ENCODE assay signal across 2 cellular contexts in the genomic region with DNA sequence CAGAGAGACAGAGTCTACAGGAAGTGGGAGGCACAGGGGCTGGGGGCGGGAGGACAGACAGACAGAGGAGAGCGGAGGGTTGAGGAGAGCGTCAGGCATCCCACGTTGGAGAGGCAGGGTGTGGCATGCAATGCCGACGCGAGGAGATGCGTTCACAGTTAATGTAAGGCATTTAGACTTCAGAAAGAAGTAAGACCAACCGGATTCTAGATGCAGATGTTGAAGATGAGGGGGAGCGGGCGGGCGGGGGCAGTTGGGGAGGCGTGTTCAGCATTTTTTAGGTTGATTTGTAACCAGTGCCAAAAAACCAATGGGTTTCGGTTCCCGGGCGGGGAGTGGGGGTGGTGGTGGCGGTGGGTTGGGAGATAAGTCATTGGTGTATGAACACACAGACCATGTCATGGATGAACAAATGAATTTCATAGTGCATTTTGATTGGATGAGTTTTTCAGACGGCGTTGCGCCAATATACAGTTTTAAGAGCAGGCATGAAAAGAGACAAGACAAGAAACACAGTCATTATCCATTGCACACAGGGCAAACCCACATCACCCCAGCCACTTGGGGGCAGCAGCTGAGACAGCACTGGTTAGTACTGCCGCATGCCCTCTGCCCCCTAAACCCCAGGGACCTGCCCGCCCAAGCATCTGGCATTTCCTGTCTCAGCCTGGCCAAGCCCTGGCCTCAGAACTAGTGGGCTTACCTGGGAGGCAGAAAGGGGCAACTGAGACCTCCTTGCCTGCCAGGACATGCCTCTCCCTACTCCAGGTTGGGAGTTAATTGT.
TF ChIP-seq lines count a peak whose summit lies in the region.

No MANE protein-coding gene starts in this region.

TF ChIP-seq in SK-N-SH, 30 proteins besides CTCF, POLR2A, EP300 and RAD21 (continued from another document):
- TF ChIP-seq IRF3 (IDR thresholded peaks at IDR 0.05; ENCODE audit: low read depth, low read length) (no peak), TAF1 (IDR thresholded peaks at IDR 0.05; ENCODE audit: borderline replicate concordance, low read depth, low read length) (no peak)

TF ChIP-seq in SK-N-SH treated with all-trans-retinoic acid at 6 μM for 48 hours, 23 proteins besides CTCF, POLR2A, EP300 and RAD21 (continued from another document):
- TF ChIP-seq, protein P1, sequence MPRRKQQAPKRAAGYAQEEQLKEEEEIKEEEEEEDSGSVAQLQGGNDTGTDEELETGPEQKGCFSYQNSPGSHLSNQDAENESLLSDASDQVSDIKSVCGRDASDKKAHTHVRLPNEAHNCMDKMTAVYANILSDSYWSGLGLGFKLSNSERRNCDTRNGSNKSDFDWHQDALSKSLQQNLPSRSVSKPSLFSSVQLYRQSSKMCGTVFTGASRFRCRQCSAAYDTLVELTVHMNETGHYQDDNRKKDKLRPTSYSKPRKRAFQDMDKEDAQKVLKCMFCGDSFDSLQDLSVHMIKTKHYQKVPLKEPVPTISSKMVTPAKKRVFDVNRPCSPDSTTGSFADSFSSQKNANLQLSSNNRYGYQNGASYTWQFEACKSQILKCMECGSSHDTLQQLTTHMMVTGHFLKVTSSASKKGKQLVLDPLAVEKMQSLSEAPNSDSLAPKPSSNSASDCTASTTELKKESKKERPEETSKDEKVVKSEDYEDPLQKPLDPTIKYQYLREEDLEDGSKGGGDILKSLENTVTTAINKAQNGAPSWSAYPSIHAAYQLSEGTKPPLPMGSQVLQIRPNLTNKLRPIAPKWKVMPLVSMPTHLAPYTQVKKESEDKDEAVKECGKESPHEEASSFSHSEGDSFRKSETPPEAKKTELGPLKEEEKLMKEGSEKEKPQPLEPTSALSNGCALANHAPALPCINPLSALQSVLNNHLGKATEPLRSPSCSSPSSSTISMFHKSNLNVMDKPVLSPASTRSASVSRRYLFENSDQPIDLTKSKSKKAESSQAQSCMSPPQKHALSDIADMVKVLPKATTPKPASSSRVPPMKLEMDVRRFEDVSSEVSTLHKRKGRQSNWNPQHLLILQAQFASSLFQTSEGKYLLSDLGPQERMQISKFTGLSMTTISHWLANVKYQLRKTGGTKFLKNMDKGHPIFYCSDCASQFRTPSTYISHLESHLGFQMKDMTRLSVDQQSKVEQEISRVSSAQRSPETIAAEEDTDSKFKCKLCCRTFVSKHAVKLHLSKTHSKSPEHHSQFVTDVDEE (CRISPR knock-in tag; IDR thresholded peaks at IDR 0.05) = no peak
- TF ChIP-seq, protein P2, sequence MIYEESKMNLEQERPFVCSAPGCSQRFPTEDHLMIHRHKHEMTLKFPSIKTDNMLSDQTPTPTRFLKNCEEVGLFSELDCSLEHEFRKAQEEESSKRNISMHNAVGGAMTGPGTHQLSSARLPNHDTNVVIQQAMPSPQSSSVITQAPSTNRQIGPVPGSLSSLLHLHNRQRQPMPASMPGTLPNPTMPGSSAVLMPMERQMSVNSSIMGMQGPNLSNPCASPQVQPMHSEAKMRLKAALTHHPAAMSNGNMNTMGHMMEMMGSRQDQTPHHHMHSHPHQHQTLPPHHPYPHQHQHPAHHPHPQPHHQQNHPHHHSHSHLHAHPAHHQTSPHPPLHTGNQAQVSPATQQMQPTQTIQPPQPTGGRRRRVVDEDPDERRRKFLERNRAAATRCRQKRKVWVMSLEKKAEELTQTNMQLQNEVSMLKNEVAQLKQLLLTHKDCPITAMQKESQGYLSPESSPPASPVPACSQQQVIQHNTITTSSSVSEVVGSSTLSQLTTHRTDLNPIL (CRISPR knock-in tag; IDR thresholded peaks at IDR 0.05; ENCODE audit: low read depth) = no peak
- TF ChIP-seq ZNF8 (CRISPR knock-in tag; IDR thresholded peaks at IDR 0.05) (no peak), TCF4 (CRISPR knock-in tag; IDR thresholded peaks at IDR 0.05; ENCODE audit: borderline replicate concordance) (no peak), ARNTL (CRISPR knock-in tag; IDR thresholded peaks at IDR 0.05; ENCODE audit: borderline replicate concordance, low read depth) (no peak), ZNF565 (CRISPR knock-in tag; conservative IDR thresholded peaks at IDR 0.05; ENCODE audit: low read depth) (no peak), ZFP3 (CRISPR knock-in tag; IDR thresholded peaks at IDR 0.05) (no peak), TOX (CRISPR knock-in tag; IDR thresholded peaks at IDR 0.05; ENCODE audit: borderline replicate concordance) (no peak), CSDC2 (CRISPR knock-in tag; IDR thresholded peaks at IDR 0.05) (no peak)
